In the genomic region with DNA sequence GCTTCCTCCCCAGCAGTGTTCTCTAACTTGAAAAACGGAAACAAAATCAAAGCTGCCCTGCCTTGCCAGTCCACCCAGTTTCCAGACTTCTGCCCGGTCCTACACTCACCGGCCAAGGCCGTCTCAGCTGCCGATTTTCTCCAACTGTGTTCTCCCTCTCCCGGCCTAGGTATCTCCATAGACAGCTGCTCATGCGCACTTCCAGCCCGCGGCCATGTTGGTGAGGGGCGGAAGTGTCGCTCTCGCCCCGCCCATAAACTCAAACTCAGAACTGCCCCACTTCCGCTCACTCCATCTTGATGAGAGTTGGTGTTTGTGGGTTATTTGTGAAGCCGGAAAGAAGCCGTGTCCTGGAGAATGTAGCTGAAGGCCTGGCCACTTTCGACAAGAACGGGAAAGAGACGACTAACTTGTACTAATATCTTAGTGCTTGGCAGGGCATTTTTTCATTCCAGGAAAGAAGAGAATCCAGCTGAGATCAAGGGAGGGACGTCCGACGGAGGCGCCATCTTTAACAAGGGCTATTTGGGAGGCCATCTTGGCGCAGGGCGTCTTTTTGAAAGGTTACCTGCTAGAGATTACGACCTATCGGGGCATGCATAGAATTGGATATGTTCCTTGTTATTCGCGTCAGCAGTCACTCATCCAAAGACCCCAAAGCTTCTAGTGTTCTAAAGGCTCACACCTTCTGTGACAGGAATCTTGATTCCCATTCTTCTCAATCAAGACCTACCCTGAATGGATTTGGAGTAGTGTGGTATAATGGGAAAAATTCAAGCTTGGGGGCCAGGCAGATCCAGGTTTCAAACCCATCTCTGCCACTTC, we compare ENCODE assay signal across 1 cellular context.
TF ChIP-seq lines count a peak whose summit lies in the region.

A gene with protein sequence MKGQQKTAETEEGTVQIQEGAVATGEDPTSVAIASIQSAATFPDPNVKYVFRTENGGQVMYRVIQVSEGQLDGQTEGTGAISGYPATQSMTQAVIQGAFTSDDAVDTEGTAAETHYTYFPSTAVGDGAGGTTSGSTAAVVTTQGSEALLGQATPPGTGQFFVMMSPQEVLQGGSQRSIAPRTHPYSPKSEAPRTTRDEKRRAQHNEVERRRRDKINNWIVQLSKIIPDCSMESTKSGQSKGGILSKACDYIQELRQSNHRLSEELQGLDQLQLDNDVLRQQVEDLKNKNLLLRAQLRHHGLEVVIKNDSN (minus strand): TSS at position 229 of the 825 bp plus-strand sequence. CDS start 2,702 bp downstream, outside the sequence.

TF ChIP-seq in A549, 52 proteins besides CTCF, POLR2A, EP300 and RAD21 (continued from another document):
- TF ChIP-seq, protein P1, sequence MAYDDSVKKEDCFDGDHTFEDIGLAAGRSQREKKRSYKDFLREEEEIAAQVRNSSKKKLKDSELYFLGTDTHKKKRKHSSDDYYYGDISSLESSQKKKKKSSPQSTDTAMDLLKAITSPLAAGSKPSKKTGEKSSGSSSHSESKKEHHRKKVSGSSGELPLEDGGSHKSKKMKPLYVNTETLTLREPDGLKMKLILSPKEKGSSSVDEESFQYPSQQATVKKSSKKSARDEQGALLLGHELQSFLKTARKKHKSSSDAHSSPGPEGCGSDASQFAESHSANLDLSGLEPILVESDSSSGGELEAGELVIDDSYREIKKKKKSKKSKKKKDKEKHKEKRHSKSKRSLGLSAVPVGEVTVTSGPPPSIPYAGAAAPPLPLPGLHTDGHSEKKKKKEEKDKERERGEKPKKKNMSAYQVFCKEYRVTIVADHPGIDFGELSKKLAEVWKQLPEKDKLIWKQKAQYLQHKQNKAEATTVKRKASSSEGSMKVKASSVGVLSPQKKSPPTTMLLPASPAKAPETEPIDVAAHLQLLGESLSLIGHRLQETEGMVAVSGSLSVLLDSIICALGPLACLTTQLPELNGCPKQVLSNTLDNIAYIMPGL (CRISPR knock-in tag; IDR thresholded peaks at IDR 0.05; ENCODE audit: borderline replicate concordance): no peak
- TF ChIP-seq, protein P2, sequence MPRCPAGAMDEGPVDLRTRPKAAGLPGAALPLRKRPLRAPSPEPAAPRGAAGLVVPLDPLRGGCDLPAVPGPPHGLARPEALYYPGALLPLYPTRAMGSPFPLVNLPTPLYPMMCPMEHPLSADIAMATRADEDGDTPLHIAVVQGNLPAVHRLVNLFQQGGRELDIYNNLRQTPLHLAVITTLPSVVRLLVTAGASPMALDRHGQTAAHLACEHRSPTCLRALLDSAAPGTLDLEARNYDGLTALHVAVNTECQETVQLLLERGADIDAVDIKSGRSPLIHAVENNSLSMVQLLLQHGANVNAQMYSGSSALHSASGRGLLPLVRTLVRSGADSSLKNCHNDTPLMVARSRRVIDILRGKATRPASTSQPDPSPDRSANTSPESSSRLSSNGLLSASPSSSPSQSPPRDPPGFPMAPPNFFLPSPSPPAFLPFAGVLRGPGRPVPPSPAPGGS (IDR thresholded peaks at IDR 0.05): peak; percentile 59; the same call in 1 of the 3 replicates
- TF ChIP-seq ZNF302 (CRISPR knock-in tag; IDR thresholded peaks at IDR 0.05) (peak; percentile 67), NR3C1 (IDR thresholded peaks at IDR 0.05) (no peak), HEYL (CRISPR knock-in tag; IDR thresholded peaks at IDR 0.05) (no peak), CEBPB (IDR thresholded peaks at IDR 0.05) (no peak), ESRRA (IDR thresholded peaks at IDR 0.05; ENCODE audit: borderline replicate concordance, low read length) (no peak), TFCP2L1 (CRISPR knock-in tag; IDR thresholded peaks at IDR 0.05) (no peak), CBX2 (IDR thresholded peaks at IDR 0.05; ENCODE audit: borderline replicate concordance, low read depth) (no peak), CBX8 (IDR thresholded peaks at IDR 0.05) (no peak), NPAS2 (CRISPR knock-in tag; IDR thresholded peaks at IDR 0.05; ENCODE audit: borderline replicate concordance) (no peak), BHLHE40 (IDR thresholded peaks at IDR 0.05; ENCODE audit: low read depth, low read length) (no peak)
- TF ChIP-seq, protein P3, sequence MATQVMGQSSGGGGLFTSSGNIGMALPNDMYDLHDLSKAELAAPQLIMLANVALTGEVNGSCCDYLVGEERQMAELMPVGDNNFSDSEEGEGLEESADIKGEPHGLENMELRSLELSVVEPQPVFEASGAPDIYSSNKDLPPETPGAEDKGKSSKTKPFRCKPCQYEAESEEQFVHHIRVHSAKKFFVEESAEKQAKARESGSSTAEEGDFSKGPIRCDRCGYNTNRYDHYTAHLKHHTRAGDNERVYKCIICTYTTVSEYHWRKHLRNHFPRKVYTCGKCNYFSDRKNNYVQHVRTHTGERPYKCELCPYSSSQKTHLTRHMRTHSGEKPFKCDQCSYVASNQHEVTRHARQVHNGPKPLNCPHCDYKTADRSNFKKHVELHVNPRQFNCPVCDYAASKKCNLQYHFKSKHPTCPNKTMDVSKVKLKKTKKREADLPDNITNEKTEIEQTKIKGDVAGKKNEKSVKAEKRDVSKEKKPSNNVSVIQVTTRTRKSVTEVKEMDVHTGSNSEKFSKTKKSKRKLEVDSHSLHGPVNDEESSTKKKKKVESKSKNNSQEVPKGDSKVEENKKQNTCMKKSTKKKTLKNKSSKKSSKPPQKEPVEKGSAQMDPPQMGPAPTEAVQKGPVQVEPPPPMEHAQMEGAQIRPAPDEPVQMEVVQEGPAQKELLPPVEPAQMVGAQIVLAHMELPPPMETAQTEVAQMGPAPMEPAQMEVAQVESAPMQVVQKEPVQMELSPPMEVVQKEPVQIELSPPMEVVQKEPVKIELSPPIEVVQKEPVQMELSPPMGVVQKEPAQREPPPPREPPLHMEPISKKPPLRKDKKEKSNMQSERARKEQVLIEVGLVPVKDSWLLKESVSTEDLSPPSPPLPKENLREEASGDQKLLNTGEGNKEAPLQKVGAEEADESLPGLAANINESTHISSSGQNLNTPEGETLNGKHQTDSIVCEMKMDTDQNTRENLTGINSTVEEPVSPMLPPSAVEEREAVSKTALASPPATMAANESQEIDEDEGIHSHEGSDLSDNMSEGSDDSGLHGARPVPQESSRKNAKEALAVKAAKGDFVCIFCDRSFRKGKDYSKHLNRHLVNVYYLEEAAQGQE (IDR thresholded peaks at IDR 0.05): 0 out of 2 replicates have a peak, but pooled peaks have one; percentile 15
- TF ChIP-seq, protein P4, sequence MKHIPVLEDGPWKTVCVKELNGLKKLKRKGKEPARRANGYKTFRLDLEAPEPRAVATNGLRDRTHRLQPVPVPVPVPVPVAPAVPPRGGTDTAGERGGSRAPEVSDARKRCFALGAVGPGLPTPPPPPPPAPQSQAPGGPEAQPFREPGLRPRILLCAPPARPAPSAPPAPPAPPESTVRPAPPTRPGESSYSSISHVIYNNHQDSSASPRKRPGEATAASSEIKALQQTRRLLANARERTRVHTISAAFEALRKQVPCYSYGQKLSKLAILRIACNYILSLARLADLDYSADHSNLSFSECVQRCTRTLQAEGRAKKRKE (CRISPR knock-in tag; IDR thresholded peaks at IDR 0.05; ENCODE audit: low read depth): no peak
